7 cellular contexts compared by ENCODE assay signal in genomic region chr11:20388096-20389055, GRCh38. TPM values are rescaled to one million over a fixed set of nuclear protein-coding genes. Genes with fewer than 3 reads are reported as not detected.
A peak's percentile ranks its signal among the peaks of the same experiment; 100 is the strongest.
DNase-seq lines count a peak whose midpoint lies in the region; ATAC-seq and TF ChIP-seq lines count a peak whose summit lies in the region.

No MANE protein-coding gene starts in this region.

- POLR2A ChIA-PET in GM10248 (lab: Yijun Ruan, JAX): no interaction called here

- peak overlapping the region; percentile 98 for H3K27ac Mint-ChIP-seq in activated CD8-positive, alpha-beta memory T cell treated with anti-CD3 and anti-CD28 coated beads, Interleukin-2, amount 10 ng/mL, durations not matched to agents 7 days and 5 days
- peak overlapping the region; percentile 94 for H3K27ac Mint-ChIP-seq in progenitor cell of endocrine pancreas

- H3K4me3 ChIP-seq in fibroblast of villous mesenchyme (ENCODE audit: low read depth, low read length): peak overlapping the region; percentile 95

- CTCF ChIA-PET in GM10248 (lab: Yijun Ruan, JAX): interaction anchor here (1.6 to 2.4 kb wide), 3 partner anchors 9 to 221 kb away, joined by 7 to 14 read pairs (median 10); no protein-coding TSS in a partner anchor
- CTCF ChIA-PET in activated CD8-positive, alpha-beta memory T cell treated with anti-CD3 and anti-CD28 coated beads, Interleukin-2, amount 10 ng/mL, durations not matched to agents 7 days and 5 days (lab: Charles Lee): interaction anchor here (1.3 to 2.4 kb wide), 6 partner anchors 9 to 221 kb away, joined by 3 to 10 read pairs (median 4); no protein-coding TSS in a partner anchor

- no peaks in the 10 kb centered on the region for H3K9me3 Mint-ChIP-seq in activated CD8-positive, alpha-beta memory T cell treated with anti-CD3 and anti-CD28 coated beads, Interleukin-2, amount 10 ng/mL, durations not matched to agents 7 days and 5 days (ENCODE audit: low read depth)
- no peaks in the 10 kb centered on the region for H3K9me3 Mint-ChIP-seq in progenitor cell of endocrine pancreas (ENCODE audit: low read depth)

- peaks cover 41% of the 10 kb centered on the region for H3K4me1 Mint-ChIP-seq in activated CD8-positive, alpha-beta memory T cell treated with anti-CD3 and anti-CD28 coated beads, Interleukin-2, amount 10 ng/mL, durations not matched to agents 7 days and 5 days
- peaks cover 8% of the 10 kb centered on the region for H3K4me1 Mint-ChIP-seq in progenitor cell of endocrine pancreas (ENCODE audit: low read depth)

- no peaks in the 10 kb centered on the region for H3K27me3 Mint-ChIP-seq in activated CD8-positive, alpha-beta memory T cell treated with anti-CD3 and anti-CD28 coated beads, Interleukin-2, amount 10 ng/mL, durations not matched to agents 7 days and 5 days
- H3K27me3 Mint-ChIP-seq in progenitor cell of endocrine pancreas: no peaks in the 10 kb centered on the region

- peak; percentile 15 for ATAC-seq in GM21367 (IDR thresholded peaks at IDR 0.05; ENCODE audit: unreplicated experiment)
- ATAC-seq in activated CD8-positive, alpha-beta memory T cell treated with anti-CD3 and anti-CD28 coated beads, Interleukin-2, amount 10 ng/mL, durations not matched to agents 7 days and 5 days: no peak

- TF ChIP-seq CTCF in GM10248 (IDR thresholded peaks at IDR 0.05; ENCODE audit: control extremely low read depth, extremely low read depth, low read depth, missing control alignments) (no peak), fibroblast of villous mesenchyme (IDR thresholded peaks at IDR 0.05; ENCODE audit: insufficient read depth, low read depth, low read length) (no peak), progenitor cell of endocrine pancreas (IDR thresholded peaks at IDR 0.05; ENCODE audit: unreplicated experiment) (no peak)

- H3K36me3 Mint-ChIP-seq in activated CD8-positive, alpha-beta memory T cell treated with anti-CD3 and anti-CD28 coated beads, Interleukin-2, amount 10 ng/mL, durations not matched to agents 7 days and 5 days: peaks cover 26% of the 10 kb centered on the region
- H3K36me3 Mint-ChIP-seq in progenitor cell of endocrine pancreas (ENCODE audit: insufficient read depth): peaks cover 5% of the 10 kb centered on the region

- DNase-seq in GM10248 (ENCODE audit: extremely low spot score) (peak; percentile 23), HuH-7 (ENCODE audit: low spot score) (peak; percentile 11), fibroblast of villous mesenchyme (ENCODE audit: low read depth) (peak; percentile 2), progenitor cell of endocrine pancreas (ENCODE audit: low spot score, unreplicated experiment) (no peak), DMS114 treated with DMSO at 0.1 percent for 48 hours (lab: John Stamatoyannopoulos, UW; ENCODE audit: unreplicated experiment) (no peak)
- DNase-seq in activated CD8-positive, alpha-beta memory T cell treated with anti-CD3 and anti-CD28 coated beads, Interleukin-2, amount 10 ng/mL, durations not matched to agents 7 days and 5 days: no peak

- peak overlapping the region; percentile 90 for H3K4me3 Mint-ChIP-seq in activated CD8-positive, alpha-beta memory T cell treated with anti-CD3 and anti-CD28 coated beads, Interleukin-2, amount 10 ng/mL, durations not matched to agents 7 days and 5 days
- peak overlapping the region; percentile 98 for H3K4me3 Mint-ChIP-seq in progenitor cell of endocrine pancreas (ENCODE audit: low read depth)

RNA-seq across cellular contexts. Expression of gene PRMT3, which starts 0.9 kb away (rescaled TPM):
- 10 to 100 TPM; 22.9 to 24.4 TPM for total RNA-seq in activated CD8-positive, alpha-beta memory T cell treated with anti-CD3 and anti-CD28 coated beads, Interleukin-2, amount 10 ng/mL, durations not matched to agents 7 days and 5 days
- 13.0 and 15.5 TPM in 2 replicates for total RNA-seq in fibroblast of villous mesenchyme
- 12.2 and 19.3 TPM in 2 replicates for total RNA-seq in progenitor cell of endocrine pancreas

RNA-seq across cellular contexts. Expression of gene HTATIP2, which starts 24.9 kb away (rescaled TPM):
- total RNA-seq in activated CD8-positive, alpha-beta memory T cell treated with anti-CD3 and anti-CD28 coated beads, Interleukin-2, amount 10 ng/mL, durations not matched to agents 7 days and 5 days: 10 to 100 TPM; 42.0 to 44.2 TPM
- 36.3 and 44.8 TPM in 2 replicates for total RNA-seq in fibroblast of villous mesenchyme
- 21.4 and 22.2 TPM in 2 replicates for total RNA-seq in progenitor cell of endocrine pancreas

Comparison
In these comparisons a context has a peak if more than half of its experiments do, and no peak if none do; other contexts are left out.
1. DNase-seq: peak in GM10248 (single experiment), HuH-7 (single experiment) and fibroblast of villous mesenchyme (single experiment); none in activated CD8-positive, alpha-beta memory T cell treated with anti-CD3 and anti-CD28 coated beads, Interleukin-2, amount 10 ng/mL, durations not matched to agents 7 days and 5 days (single experiment), progenitor cell of endocrine pancreas (single experiment) and DMS114 treated with DMSO at 0.1 percent for 48 hours (single experiment).